ENCODE assay signal across 15 cellular contexts in genomic region chr5:116037236-116037822, GRCh38. TPM values are rescaled to one million over a fixed set of nuclear protein-coding genes. Genes with fewer than 3 reads are reported as not detected.
A peak's percentile ranks its signal among the peaks of the same experiment; 100 is the strongest.
DNase-seq lines count a peak whose midpoint lies in the region; ATAC-seq and TF ChIP-seq lines count a peak whose summit lies in the region.
"Had no signal": no experiment of that assay in that cellular context is flagged by ENCODE, and none has a peak within 500 bp of the region (broad histone marks: within the 10 kb centered on the region; RNA-seq: fewer than 3 reads in every experiment).

No MANE protein-coding gene starts in this region.

- no peak overlapping the region for H3K56ac ChIP-seq in H9 (ENCODE audit: insufficient read length, low read depth, low read length)

- no peak overlapping the region for H4K8ac ChIP-seq in H9 (replicated peaks; ENCODE audit: insufficient read length, low read depth, low read length)

- no peaks in the 10 kb centered on the region; a peak in 1 of 7 replicates for H3K36me3 Mint-ChIP-seq in H9 (ENCODE audit: insufficient read depth in 1 of 3, low read depth in 3 of 3)
- H3K36me3 Mint-ChIP-seq: activated naive CD4-positive, alpha-beta T cell treated with anti-CD3 and anti-CD28 coated beads, Interleukin-2, amount 50 U/mL, for 72 hours had no signal

- H3K9me3 ChIP-seq in BLaER1 (no peaks in the 10 kb centered on the region), H9 (ENCODE audit: control insufficient read depth, low read depth, low read length) (no peaks in the 10 kb centered on the region), RWPE2 (ENCODE audit: severe bottlenecking) (no peaks in the 10 kb centered on the region)

- H3K36me3 ChIP-seq in BLaER1: no peaks in the 10 kb centered on the region
- no peaks in the 10 kb centered on the region for H3K36me3 ChIP-seq in RWPE2 (ENCODE audit: low read depth)

- H3K23me2 ChIP-seq in H9 (ENCODE audit: insufficient read length, low read depth, low read length, poor library complexity, severe bottlenecking): no peaks in the 10 kb centered on the region

- WGBS in H9 (ENCODE audit: extremely low coverage, insufficient read length, low lambda C conversion rate): no CpG with 5 or more reads among the region's 3 CpGs

- H2AFZ ChIP-seq in H9 (ENCODE audit: low read length): no peak overlapping the region

- H2BK120ac ChIP-seq in H9 (ENCODE audit: low read depth, low read length, poor library complexity, severe bottlenecking): no peak overlapping the region

- no peak overlapping the region for H2BK5ac ChIP-seq in H9 (ENCODE audit: insufficient read length, low read length)

- peak overlapping the region; percentile 53 for H3K4me2 ChIP-seq in BLaER1
- H3K4me2 ChIP-seq in H9 (ENCODE audit: insufficient read depth, insufficient read length, low read length): no peak overlapping the region

- H3K18ac ChIP-seq in H9 (ENCODE audit: insufficient read length, low read depth, low read length): no peak overlapping the region

- H3K14ac ChIP-seq in H9 (ENCODE audit: insufficient read depth, low read length): no peak overlapping the region

- DNase-seq in H9 (no peak), RWPE2 (ENCODE audit: low spot score) (no peak), iris pigment epithelial cell (ENCODE audit: low read depth) (peak; percentile 12), AG08395 (ENCODE audit: low spot score) (no peak), KBM-7 (no peak), NCI-H2196 treated with DMSO at 0.1 percent for 48 hours (lab: John Stamatoyannopoulos, UW; ENCODE audit: unreplicated experiment) (no peak), HK-2 (ENCODE audit: unreplicated experiment) (no peak)
- DNase-seq: glutamatergic neuron; NCI-H1930; posterior cingulate gyrus; stimulated activated naive CD4-positive, alpha-beta T cell treated with Interleukin-2 at 50 U/mL for 16 hours had no signal

- no peaks in the 10 kb centered on the region for H3K27me3 ChIP-seq in BLaER1
- no peaks in the 10 kb centered on the region for H3K27me3 ChIP-seq in H9 (ENCODE audit: insufficient read depth, low read length)
- H3K27me3 ChIP-seq in RWPE2 (ENCODE audit: insufficient read depth, poor library complexity, severe bottlenecking): peaks cover 7% of the 10 kb centered on the region

- no peak overlapping the region for H2BK15ac ChIP-seq in H9 (ENCODE audit: low read depth, low read length)

- H3K9me3 Mint-ChIP-seq in H9: no peaks in the 10 kb centered on the region
- H3K9me3 Mint-ChIP-seq: activated naive CD4-positive, alpha-beta T cell treated with anti-CD3 and anti-CD28 coated beads, Interleukin-2, amount 50 U/mL, for 72 hours; dendritic cell treated with granulocyte-macrophage colony-stimulating factor and Interleukin-4, amounts not matched to agents 40 ng/mL and 50 ng/mL, for 4 days had no signal

- H4K91ac ChIP-seq in H9 (ENCODE audit: insufficient read length, low read depth, low read length): no peak overlapping the region

- in situ Hi-C loops in KBM-7 (cut with MboI; ENCODE audit: low pct_unique_long_range_greater_than_20kb, low sequenced_read_pairs): no loop called here

- H4K20me1 ChIP-seq in BLaER1 (no peaks in the 10 kb centered on the region), H9 (ENCODE audit: control insufficient read depth, insufficient read depth, insufficient read length) (no peaks in the 10 kb centered on the region)

- peak; percentile 61; the same call in 2 of the 3 replicates for ATAC-seq in RWPE2 (ENCODE audit: low read depth)
- ATAC-seq: activated naive CD4-positive, alpha-beta T cell treated with anti-CD3 and anti-CD28 coated beads, Interleukin-2, amount 50 U/mL, for 72 hours had no signal

- peaks cover 7 to 9% of the 10 kb centered on the region in 2 experiments; a peak in 3 of 4 replicates for H3K4me1 Mint-ChIP-seq in H9

- H3K9ac ChIP-seq in BLaER1 (no peak overlapping the region), H9 (ENCODE audit: extremely low read depth, insufficient read length, low read length) (no peak overlapping the region)

- no peaks in the 10 kb centered on the region; the same call in 1 of the 2 replicates for H3K27me3 Mint-ChIP-seq in H9 (ENCODE audit: low read depth)
- H3K27me3 Mint-ChIP-seq: dendritic cell treated with granulocyte-macrophage colony-stimulating factor and Interleukin-4, amounts not matched to agents 40 ng/mL and 50 ng/mL, for 4 days had no signal

- H3K4me3 Mint-ChIP-seq in H9: no peak overlapping the region
- H3K4me3 Mint-ChIP-seq: dendritic cell treated with granulocyte-macrophage colony-stimulating factor and Interleukin-4, amounts not matched to agents 40 ng/mL and 50 ng/mL, for 4 days had no signal

- TF ChIP-seq CTCF in H9 (conservative IDR thresholded peaks at IDR 0.05) (peak; percentile 40; the same call in 2 of the 3 replicates), RWPE2 (IDR thresholded peaks at IDR 0.05; ENCODE audit: poor library complexity, severe bottlenecking) (peak; percentile 28)

- H4K5ac ChIP-seq in H9 (ENCODE audit: insufficient read length, low read depth, low read length): no peak overlapping the region

- no peak overlapping the region for H3T11ph ChIP-seq in H9 (ENCODE audit: low read length)

- peaks cover 29% of the 10 kb centered on the region for H3K4me1 ChIP-seq in BLaER1
- no peaks in the 10 kb centered on the region; the same call in 1 of the 2 replicates for H3K4me1 ChIP-seq in H9 (ENCODE audit: insufficient read depth, low read length)
- no peaks in the 10 kb centered on the region for H3K4me1 ChIP-seq in RWPE2 (ENCODE audit: insufficient read depth, poor library complexity, severe bottlenecking)

- no peaks in the 10 kb centered on the region for H3K79me2 ChIP-seq in H9 (ENCODE audit: insufficient read depth, low read length)

- H3K4me3 ChIP-seq in BLaER1: no peak overlapping the region
- H3K4me3 ChIP-seq in RWPE2 (ENCODE audit: severe bottlenecking): no peak overlapping the region
- H3K4me3 ChIP-seq: lung had no signal

- H2BK12ac ChIP-seq in H9 (ENCODE audit: insufficient read length, low read depth, low read length): no peak overlapping the region

- no peaks in the 10 kb centered on the region for H3K79me1 ChIP-seq in H9 (ENCODE audit: insufficient read depth, low read depth, low read length, poor library complexity, severe bottlenecking)

- no peak overlapping the region for H3K23ac ChIP-seq in H9 (ENCODE audit: insufficient read length, low read depth, low read length)

- H3K4ac ChIP-seq in H9 (ENCODE audit: low read depth, low read length): no peak overlapping the region

- H3K27ac ChIP-seq in BLaER1 (no peak overlapping the region), H9 (ENCODE audit: insufficient read length, low read depth, low read length) (no peak overlapping the region), RWPE2 (ENCODE audit: poor library complexity, severe bottlenecking) (no peak overlapping the region)

- no peak overlapping the region for H3K27ac Mint-ChIP-seq in H9
- H3K27ac Mint-ChIP-seq: activated naive CD4-positive, alpha-beta T cell treated with anti-CD3 and anti-CD28 coated beads, Interleukin-2, amount 50 U/mL, for 72 hours had no signal

- H2AK5ac ChIP-seq in H9 (ENCODE audit: insufficient read length, low read length): no peak overlapping the region

- no peak overlapping the region for H2BK20ac ChIP-seq in H9 (ENCODE audit: low read depth, low read length, poor library complexity, severe bottlenecking)

RNA-seq across cellular contexts. Expression of gene ARL14EPL, which starts 5.1 kb away (rescaled TPM):
- not detected in 2 replicates for total RNA-seq in H9 (2021)
- total RNA-seq: activated naive CD4-positive, alpha-beta T cell treated with anti-CD3 and anti-CD28 coated beads, Interleukin-2, amount 50 U/mL, for 72 hours; lung had no signal

RNA-seq across cellular contexts. Expression of gene COMMD10, which starts 47.5 kb away (rescaled TPM):
- total RNA-seq in H9 (2021): 29.4 and 33.9 TPM in 2 replicates
